In genomic region chr20:62570897-62571666, GRCh38 we compare ENCODE assay signal across 16 cellular contexts.
"Had no signal": no experiment of that assay in that cellular context is flagged by ENCODE, and none has a peak within 500 bp of the region (broad histone marks: within the 10 kb centered on the region; RNA-seq: fewer than 3 reads in every experiment).

No MANE protein-coding gene starts in this region.

- DNase-seq: activated CD4-positive, CD25-positive, alpha-beta regulatory T cell; activated gamma-delta T cell; activated naive CD8-positive, alpha-beta T cell treated with anti-CD3 and anti-CD28 coated beads, Interleukin-2, amount 10 ng/mL, durations not matched to agents 7 days and 5 days; activated T-cell treated with anti-CD3 and anti-CD28 coated beads, Interleukin-2, amount 50 U/mL, for 24 hours; anterior cingulate cortex; hippocampal formation; kidney glomerular epithelial cell; lower lobe of right lung; midbrain; naive B cell; sigmoid colon; stimulated activated CD4-positive, alpha-beta T cell treated with anti-CD3 and anti-CD28 coated beads, Interleukin-4, amount 100 ng/mL, for 1 hour had no signal

- H3K9me3 ChIP-seq: gastroesophageal sphincter, lower lobe of right lung, neutrophil, sigmoid colon, testis had no signal

- H3K27ac ChIP-seq: gastroesophageal sphincter, lower lobe of right lung, neutrophil, sigmoid colon, testis had no signal

- H3K36me3 ChIP-seq: gastroesophageal sphincter, lower lobe of right lung, neutrophil had no signal

- H3K4me1 ChIP-seq: lower lobe of right lung, testis had no signal

- FAIRE-seq: colon had no signal

- ATAC-seq: gastroesophageal sphincter, lower lobe of right lung had no signal

- H3K4me3 ChIP-seq: gastroesophageal sphincter, lower lobe of right lung, sigmoid colon, testis had no signal

- H3K27me3 ChIP-seq: sigmoid colon, testis had no signal
